Comparison of ENCODE assay signal across 17 cellular contexts in genomic region chr15:94494732-94495131, GRCh38.
A peak's percentile ranks its signal among the peaks of the same experiment; 100 is the strongest.
DNase-seq lines count a peak whose midpoint lies in the region; ATAC-seq, FAIRE-seq and TF ChIP-seq lines count a peak whose summit lies in the region.
"Had no signal": no experiment of that assay in that cellular context is flagged by ENCODE, and none has a peak within 500 bp of the region (broad histone marks: within the 10 kb centered on the region; RNA-seq: fewer than 3 reads in every experiment).

No MANE protein-coding gene starts in this region.

- H4K20me1 ChIP-seq in keratinocyte (ENCODE audit: control insufficient read depth, extremely low read depth, insufficient read depth, low read length) = no peaks in the 10 kb centered on the region
- H4K20me1 ChIP-seq: BLaER1 treated with 17β-estradiol and CSF1 and Interleukin-3, amounts not matched to agents 10 nM and 100 nM had no signal

- H3K9me1 ChIP-seq in keratinocyte (ENCODE audit: control insufficient read depth, extremely low read depth, insufficient read depth, low read length) = no peaks in the 10 kb centered on the region

- H3K36me3 ChIP-seq in bronchial epithelial cell (ENCODE audit: control insufficient read depth, insufficient read depth, low read length) (no peaks in the 10 kb centered on the region), keratinocyte (ENCODE audit: control insufficient read depth in 2 of 2, extremely low read depth in 1 of 2, insufficient read depth in 2 of 2, low read length in 2 of 2) (no peaks in the 10 kb centered on the region)
- H3K36me3 ChIP-seq: BLaER1 treated with 17β-estradiol and CSF1 and Interleukin-3, amounts not matched to agents 10 nM and 100 nM had no signal

- no peaks in the 10 kb centered on the region for H3K9me3 ChIP-seq in keratinocyte (ENCODE audit: control insufficient read depth, low read depth, low read length)

- H3K9me3 Mint-ChIP-seq in activated T-cell treated with anti-CD3 and anti-CD28 coated beads, Interleukin-2, amount 50 U/mL, for 4 hours = peaks cover 6% of the 10 kb centered on the region

- no peak overlapping the region for H3K9ac ChIP-seq in keratinocyte (ENCODE audit: control insufficient read depth, extremely low read depth, insufficient read depth, low read length)
- H3K9ac ChIP-seq: BLaER1 treated with 17β-estradiol and CSF1 and Interleukin-3, amounts not matched to agents 10 nM and 100 nM had no signal

- H3K4me2 ChIP-seq in keratinocyte (ENCODE audit: control insufficient read depth, extremely low read depth, insufficient read depth, low read depth, low read length) = peak overlapping the region; percentile 29
- H3K4me2 ChIP-seq: BLaER1 treated with 17β-estradiol and CSF1 and Interleukin-3, amounts not matched to agents 10 nM and 100 nM had no signal

- ATAC-seq in GM19397 (IDR thresholded peaks at IDR 0.05; ENCODE audit: unreplicated experiment) (no peak), GM18517 (IDR thresholded peaks at IDR 0.05; ENCODE audit: unreplicated experiment) (no peak)
- ATAC-seq in activated T-cell treated with anti-CD3 and anti-CD28 coated beads, Interleukin-2, amount 50 U/mL, for 4 hours = no peak
- ATAC-seq: GM12878 had no signal

- H3K27me3 ChIP-seq in bronchial epithelial cell (ENCODE audit: control insufficient read depth, insufficient read depth, low read length) = no peaks in the 10 kb centered on the region
- no peaks in the 10 kb centered on the region for H3K27me3 ChIP-seq in keratinocyte (ENCODE audit: control insufficient read depth, extremely low read depth, insufficient read depth, low read length)
- H3K27me3 ChIP-seq: BLaER1 treated with 17β-estradiol and CSF1 and Interleukin-3, amounts not matched to agents 10 nM and 100 nM had no signal

- H3K4me1 Mint-ChIP-seq in activated T-cell treated with anti-CD3 and anti-CD28 coated beads, Interleukin-2, amount 50 U/mL, for 4 hours (ENCODE audit: low read depth) = no peaks in the 10 kb centered on the region
- H3K4me1 Mint-ChIP-seq: CD4-positive, CD25-positive, alpha-beta regulatory T cell had no signal

- no peak for TF ChIP-seq CTCF in bronchial epithelial cell (IDR thresholded peaks at IDR 0.05; ENCODE audit: insufficient read depth, low read length, severe bottlenecking)
- no peak for TF ChIP-seq CTCF in keratinocyte (optimal IDR thresholded peaks at IDR 0.05 in 1 of 3, IDR thresholded peaks at IDR 0.05 in 1 of 3, conservative IDR thresholded peaks at IDR 0.05 in 1 of 3; ENCODE audit: extremely low read depth in 1 of 3, insufficient read depth in 2 of 3, low read length in 3 of 3)

- H3K27ac ChIP-seq in keratinocyte (ENCODE audit: control insufficient read depth, insufficient read depth, low read length) = peak overlapping the region; percentile 36
- H3K27ac ChIP-seq: BLaER1 treated with 17β-estradiol and CSF1 and Interleukin-3, amounts not matched to agents 10 nM and 100 nM had no signal

- H3K4me3 Mint-ChIP-seq in activated T-cell treated with anti-CD3 and anti-CD28 coated beads, Interleukin-2, amount 50 U/mL, for 4 hours = no peak overlapping the region
- H3K4me3 Mint-ChIP-seq: CD4-positive, CD25-positive, alpha-beta regulatory T cell; HFFc6 had no signal

- peak overlapping the region; percentile 58 for H2AFZ ChIP-seq in keratinocyte (ENCODE audit: control insufficient read depth, low read length)

- FAIRE-seq in bronchial epithelial cell (lab: Jason Lieb, UNC) = no peak
- FAIRE-seq in keratinocyte (lab: Jason Lieb, UNC) = peak; percentile 65
- FAIRE-seq: GM12878, GM18507 had no signal

- H3K4me1 ChIP-seq in keratinocyte (ENCODE audit: control insufficient read depth, extremely low read depth, insufficient read depth, low read length) = peaks cover 32% of the 10 kb centered on the region

- no peaks in the 10 kb centered on the region for H3K36me3 Mint-ChIP-seq in activated T-cell treated with anti-CD3 and anti-CD28 coated beads, Interleukin-2, amount 50 U/mL, for 4 hours (ENCODE audit: insufficient read depth)
- H3K36me3 Mint-ChIP-seq: CD4-positive, CD25-positive, alpha-beta regulatory T cell had no signal

- H3K27me3 Mint-ChIP-seq in activated T-cell treated with anti-CD3 and anti-CD28 coated beads, Interleukin-2, amount 50 U/mL, for 4 hours (ENCODE audit: low read depth) = no peaks in the 10 kb centered on the region
- H3K27me3 Mint-ChIP-seq: CD4-positive, CD25-positive, alpha-beta regulatory T cell had no signal

- DNase-seq in H4 (ENCODE audit: low spot score) = peak; percentile 46
- DNase-seq in RPMI7951 (ENCODE audit: low read depth) = peak; percentile 75
- DNase-seq in bronchial epithelial cell (ENCODE audit: low read depth) = peak; percentile 82
- DNase-seq in keratinocyte (ENCODE audit: low read depth, low spot score) = peak; percentile 48
- no peak for DNase-seq in activated T-cell treated with anti-CD3 and anti-CD28 coated beads, Interleukin-2, amount 50 U/mL, for 4 hours
- no peak for DNase-seq in GM19238 (ENCODE audit: insufficient read length, low spot score)
- DNase-seq: ACHN; CD4-positive, CD25-positive, alpha-beta regulatory T cell; DMS53; GOT3; HCEC 1CT; HFFc6 had no signal

- H3K4me3 ChIP-seq in bronchial epithelial cell (ENCODE audit: low read depth, low read length) (no peak overlapping the region), keratinocyte (ENCODE audit: control insufficient read depth in 2 of 3, extremely low read depth in 1 of 3, insufficient read depth in 2 of 3, low read depth in 1 of 3, low read length in 3 of 3) (no peak overlapping the region)
- H3K4me3 ChIP-seq: BLaER1 treated with 17β-estradiol and CSF1 and Interleukin-3, amounts not matched to agents 10 nM and 100 nM; GM12878 had no signal

- no peaks in the 10 kb centered on the region for H3K79me2 ChIP-seq in keratinocyte (ENCODE audit: control insufficient read depth, insufficient read depth, low read length)

- dilution Hi-C loops in keratinocyte (cut with MboI; ENCODE audit: extremely low pct_ligation_motif_present, low sequenced_read_pairs) = no loop called here

Comparison
In these comparisons a context has a peak if more than half of its experiments do, and no peak if none do; other contexts are left out.
1. DNase-seq: peak in H4 (single experiment), RPMI7951 (single experiment), bronchial epithelial cell (single experiment) and keratinocyte (single experiment); none in activated T-cell treated with anti-CD3 and anti-CD28 coated beads, Interleukin-2, amount 50 U/mL, for 4 hours (single experiment) and GM19238 (single experiment).